ENCODE assay signal across 8 cellular contexts in the genomic region with DNA sequence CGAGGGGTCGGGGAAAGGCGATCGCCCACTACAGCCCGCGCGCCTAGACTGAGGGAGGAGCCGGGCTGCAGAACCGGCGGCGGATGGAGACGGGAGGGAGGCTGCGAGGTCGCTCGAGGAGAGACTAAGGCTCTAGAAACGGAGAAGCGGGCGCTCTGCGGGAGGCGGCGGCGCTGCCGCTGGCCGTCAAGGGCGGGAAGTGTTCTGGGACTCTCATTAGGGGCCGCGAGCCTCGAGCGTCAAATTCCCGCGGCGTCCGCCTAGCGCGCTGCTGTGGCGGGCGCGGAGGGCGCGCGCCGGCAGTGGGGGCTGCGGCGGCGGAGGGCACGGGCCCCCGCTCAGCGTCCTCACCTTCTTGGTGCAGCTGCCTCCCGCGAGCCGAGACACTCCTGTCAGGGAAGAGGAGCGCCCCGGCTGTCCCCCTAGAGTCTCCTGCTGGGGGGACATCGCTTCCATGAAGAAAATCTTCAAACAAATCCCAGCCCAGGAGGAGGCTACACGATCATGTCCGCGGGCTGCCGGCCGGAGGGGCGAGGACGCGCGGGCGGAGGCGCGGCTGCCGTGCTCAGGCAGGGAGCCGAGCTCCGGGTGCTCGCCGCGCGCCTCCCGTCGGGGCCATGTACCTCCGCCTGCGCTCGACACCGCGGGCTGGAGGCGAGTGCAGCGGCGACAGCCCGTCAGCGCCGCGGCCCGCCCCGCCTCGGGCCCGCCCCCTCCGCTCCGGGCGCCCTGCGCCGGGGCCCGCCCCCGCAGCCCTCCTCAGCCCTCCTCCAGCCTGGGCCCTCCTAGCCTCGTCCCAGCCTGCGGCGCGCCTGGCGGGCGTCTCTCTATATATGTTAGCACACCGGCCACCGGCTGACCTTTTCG. TPM values are rescaled to one million over a fixed set of nuclear protein-coding genes. Genes with fewer than 3 reads are reported as not detected.
A peak's percentile ranks its signal among the peaks of the same experiment; 100 is the strongest.
DNase-seq lines count a peak whose midpoint lies in the region; ATAC-seq and TF ChIP-seq lines count a peak whose summit lies in the region.

TSS of gene ARHGAP20 (minus strand) at position 662 of the 867 bp plus-strand sequence. CDS start at position 456, 206 bp downstream.

- H3K36me3 ChIP-seq in psoas muscle (ENCODE audit: insufficient read depth in 1 of 2, low read depth in 1 of 2), result no peaks in the 10 kb centered on the region
- H3K36me3 ChIP-seq in SJCRH30, result no peaks in the 10 kb centered on the region

- 0 to 1% (median 1%) methylated on average over 81 to 107 of the region's 107 CpGs for WGBS in psoas muscle, 3 donors

- ATAC-seq in GM21381 (IDR thresholded peaks at IDR 0.05; ENCODE audit: unreplicated experiment), result peak; percentile 90
- ATAC-seq in psoas muscle, result peak; percentile 86 to 89 (median 88)

- H3K27me3 ChIP-seq in HL-60 (ENCODE audit: insufficient read depth, poor library complexity, severe bottlenecking) (peaks cover 54% of the 10 kb centered on the region), psoas muscle (ENCODE audit: insufficient read depth in 3 of 3, low read length in 2 of 3) (no peaks in the 10 kb centered on the region), SJCRH30 (no peaks in the 10 kb centered on the region)

- H3K27ac ChIP-seq in HL-60 (replicated peaks) (no peak within 1 kb of the TSS), psoas muscle (peak within 1 kb of the TSS; percentile 75), SJCRH30 (no peak within 1 kb of the TSS)

- H3K9me3 ChIP-seq in psoas muscle (no peaks in the 10 kb centered on the region), SJCRH30 (replicated peaks) (no peaks in the 10 kb centered on the region)

- TF ChIP-seq CTCF in HL-60 (IDR thresholded peaks at IDR 0.05; ENCODE audit: insufficient read depth, low read length) (no peak), psoas muscle (IDR thresholded peaks at IDR 0.05) (no peak)

- intact Hi-C loops in psoas muscle (cut with DNase I), result loop anchor here in 1 of 2 donors (5.0 kb wide), 1 partner anchor 515 kb away; no protein-coding TSS in a partner anchor

- peak within 1 kb of the TSS; percentile 25 for H3K4me3 ChIP-seq in HL-60 (replicated peaks; ENCODE audit: insufficient read depth, low read length)
- peak within 1 kb of the TSS; percentile 85 for H3K4me3 ChIP-seq in psoas muscle
- no peak within 1 kb of the TSS for H3K4me3 ChIP-seq in SJCRH30

- H3K4me1 ChIP-seq in psoas muscle (peaks cover 6% of the 10 kb centered on the region), SJCRH30 (no peaks in the 10 kb centered on the region)

- in situ Hi-C loops in Caki2 (cut with HindIII; ENCODE audit: low pct_unique_long_range_greater_than_20kb, low sequenced_read_pairs), result no loop called here

- DNase-seq in Caki2 (ENCODE audit: low read depth), result peak; percentile 40
- peak in 1 of 2 experiments; percentile 9 for DNase-seq in HL-60 (ENCODE audit: low read depth in 1 of 2, low spot score in 1 of 2)
- peak; percentile 16 for DNase-seq in RPMI7951 (ENCODE audit: low read depth)
- DNase-seq in anterior cingulate cortex (lab: John Stamatoyannopoulos, UW), result peak in 48 of 58 donors; percentile 15 to 87 (median 58)
- DNase-seq in hippocampal formation (lab: John Stamatoyannopoulos, UW), result peak; percentile 30 to 52
- peak; percentile 77 to 83 for DNase-seq in psoas muscle
- no peak for DNase-seq in SJCRH30

RNA-seq across cellular contexts. Expression of gene ARHGAP20, which starts in this region (rescaled TPM):
- not detected in 2 replicates for total RNA-seq in Caki2 (2014; rRNA removed; shearing (Covaris generic); ENCODE audit: low replicate concordance)
- under 0.01 and 0.24 TPM in 2 replicates for total RNA-seq in RPMI7951 (2014; rRNA removed; shearing (Covaris generic))
- total RNA-seq in psoas muscle, result 1 to 10 TPM in 2 of 4 donors, under 1 TPM in 2; 0.67 to 5.9 (median 1.0) TPM
- polyA plus RNA-seq in psoas muscle, result 1 to 10 TPM in 1 of 3 donors, under 1 TPM in 2; 0.29 to 1.1 (median 0.84) TPM
- not detected in 2 replicates for total RNA-seq in SJCRH30 (2014; rRNA removed; shearing (Covaris generic))

Comparison
In these comparisons a context has a peak if more than half of its experiments do, and no peak if none do; other contexts are left out.
1. Peak in DNase-seq in Caki2; RNA of the gene not detected or under 1 TPM.
2. Peak in DNase-seq in RPMI7951; RNA of the gene not detected or under 1 TPM.
3. DNase-seq: peak in anterior cingulate cortex (48 of 58), hippocampal formation (2 of 2) and psoas muscle (2 of 2); none in SJCRH30 (0 of 2).